Comparison of ENCODE assay signal across 17 cellular contexts in the genomic region with DNA sequence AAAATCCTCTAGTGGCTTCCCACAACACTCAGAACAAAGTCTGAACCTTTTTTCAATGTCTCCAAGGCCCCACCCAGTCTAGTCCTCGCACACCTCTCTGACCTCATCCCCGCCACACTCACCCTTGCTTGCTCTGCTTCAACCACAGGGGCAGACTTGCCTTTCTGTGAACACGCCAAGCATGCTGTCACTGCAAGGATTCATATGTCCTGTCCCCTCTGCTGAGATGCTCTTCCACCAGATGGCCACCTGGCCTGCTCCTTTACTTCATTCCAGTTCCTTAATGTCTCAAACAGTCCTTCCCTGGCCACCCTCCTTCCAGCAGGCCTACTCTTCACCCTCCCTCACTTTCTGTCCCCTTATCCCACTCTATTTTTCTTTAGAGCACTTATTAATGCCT.
"Had no signal": no experiment of that assay in that cellular context is flagged by ENCODE, and none has a peak within 500 bp of the region (broad histone marks: within the 10 kb centered on the region; RNA-seq: fewer than 3 reads in every experiment).

No MANE protein-coding gene starts in this region.

- H2AFZ ChIP-seq: neural progenitor cell had no signal

- H3K36me3 ChIP-seq: ascending aorta, breast epithelium, gastrocnemius medialis, heart right ventricle, neural progenitor cell, right lobe of liver, suprapubic skin had no signal

- H3K27ac ChIP-seq: ascending aorta, breast epithelium, epithelial cell of prostate, gastrocnemius medialis, heart right ventricle, neural progenitor cell, right lobe of liver, suprapubic skin had no signal

- H3K27me3 ChIP-seq: ascending aorta, breast epithelium, gastrocnemius medialis, heart right ventricle, neural progenitor cell, right lobe of liver, suprapubic skin had no signal

- H3K4me3 ChIP-seq: ascending aorta, breast epithelium, gastrocnemius medialis, heart right ventricle, lung, neural progenitor cell, right lobe of liver, suprapubic skin had no signal

- DNase-seq: activated B cell treated with CpG ODN at 0.5 μM for 24 hours; activated CD4-positive, alpha-beta T cell treated with anti-CD3 and anti-CD28 coated beads for 48 hours; activated CD8-positive, alpha-beta memory T cell treated with anti-CD3 and anti-CD28 coated beads for 24 hours; activated naive CD4-positive, alpha-beta T cell; cerebellar nuclear complex; effector memory CD4-positive, alpha-beta T cell; gastrocnemius medialis; heart right ventricle; naive B cell; right lobe of liver had no signal

- H3K9me3 ChIP-seq: ascending aorta, breast epithelium, gastrocnemius medialis, right lobe of liver, suprapubic skin had no signal

- FAIRE-seq: islet of Langerhans had no signal

- H3K9ac ChIP-seq: neural progenitor cell had no signal

- H3K4me1 ChIP-seq: breast epithelium, gastrocnemius medialis, neural progenitor cell, right lobe of liver had no signal

- H3K4me2 ChIP-seq: neural progenitor cell had no signal
